Comparison of ENCODE assay signal across 1 cellular context in genomic region chr3:4533489-4534443, GRCh38.
A peak's percentile ranks its signal among the peaks of the same experiment; 100 is the strongest.
TF ChIP-seq lines count a peak whose summit lies in the region.

No MANE protein-coding gene starts in this region.

TF ChIP-seq in K562, 482 proteins besides CTCF, POLR2A, EP300 and RAD21 (continued from another document and continues in another):
- TF ChIP-seq ATF6 (CRISPR knock-in tag; IDR thresholded peaks at IDR 0.05) (0 out of 2 replicates have a peak, but pooled peaks have one; percentile 52), CBX3 (IDR thresholded peaks at IDR 0.05; ENCODE audit: borderline replicate concordance in 1 of 2, low read length in 2 of 2) (peak in 1 of 2 experiments; percentile 78; a peak in 2 of 3 replicates), CBX8 (IDR thresholded peaks at IDR 0.05; ENCODE audit: borderline replicate concordance, extremely low read depth, low read depth, low read length, poor library complexity, severe bottlenecking) (no peak), E2F1 (CRISPR knock-in tag; IDR thresholded peaks at IDR 0.05) (no peak), PPARD (CRISPR knock-in tag; IDR thresholded peaks at IDR 0.05) (no peak), HDAC2 (IDR thresholded peaks at IDR 0.05) (peak; percentile 91), SRSF9 (IDR thresholded peaks at IDR 0.05; ENCODE audit: borderline replicate concordance, low read depth, low read length) (no peak), BHLHE40 (IDR thresholded peaks at IDR 0.05; ENCODE audit: low read length) (peak; percentile 88), NEUROD1 (IDR thresholded peaks at IDR 0.05; ENCODE audit: borderline replicate concordance, low read depth, low read length, partially characterized antibody) (peak; percentile 89), BCOR (IDR thresholded peaks at IDR 0.05) (peak; percentile 82), IRF2 (CRISPR knock-in tag; IDR thresholded peaks at IDR 0.05) (no peak), ESRRA (IDR thresholded peaks at IDR 0.05; ENCODE audit: borderline replicate concordance, low read depth) (peak; percentile 51; the same call in 1 of the 2 replicates), NFE2L1 (tag; IDR thresholded peaks at IDR 0.05; ENCODE audit: borderline replicate concordance, low read depth) (0 out of 2 replicates have a peak, but pooled peaks have one; percentile 19), SMAD2 (IDR thresholded peaks at IDR 0.05; ENCODE audit: low read depth, low read length) (no peak), NRF1 (conservative IDR thresholded peaks at IDR 0.05 in 1 of 2, IDR thresholded peaks at IDR 0.05 in 1 of 2) (0 out of 4 replicates have a peak, but pooled peaks of 1 of the 2 experiments have one; percentile 20), ZNF175 (CRISPR knock-in tag; IDR thresholded peaks at IDR 0.05; ENCODE audit: low read depth) (peak; percentile 93), TARDBP (IDR thresholded peaks at IDR 0.05) (0 out of 2 replicates have a peak, but pooled peaks have one; percentile 71), ZBED1 (IDR thresholded peaks at IDR 0.05) (0 out of 2 replicates have a peak, but pooled peaks have one; percentile 70), MTA3 (IDR thresholded peaks at IDR 0.05; ENCODE audit: borderline replicate concordance) (peak; percentile 89), MAX (CRISPR knock-in tag; IDR thresholded peaks at IDR 0.05) (0 out of 2 replicates have a peak, but pooled peaks have one; percentile 12), ZNF217 (CRISPR knock-in tag; IDR thresholded peaks at IDR 0.05) (no peak), HMGN3 (IDR thresholded peaks at IDR 0.05; ENCODE audit: borderline replicate concordance, extremely low read depth, insufficient read length, low read depth, low read length) (peak; percentile 98), ETV6 (IDR thresholded peaks at IDR 0.05; ENCODE audit: borderline replicate concordance in 1 of 2, low read depth in 2 of 2, low read length in 1 of 2) (peak; percentile 60 to 80; a peak in 3 of 4 replicates), ETV6 (CRISPR knock-in tag; IDR thresholded peaks at IDR 0.05; ENCODE audit: borderline replicate concordance) (no peak), ZNF239 (CRISPR knock-in tag; IDR thresholded peaks at IDR 0.05) (peak; percentile 88), CEBPG (CRISPR knock-in tag; IDR thresholded peaks at IDR 0.05) (0 out of 2 replicates have a peak, but pooled peaks have one; percentile 37), CEBPG (tag; conservative IDR thresholded peaks at IDR 0.05 in 1 of 2, IDR thresholded peaks at IDR 0.05 in 1 of 2) (0 out of 4 replicates have a peak, but pooled peaks of 1 of the 2 experiments have one; percentile 20), NR3C1 (CRISPR knock-in tag; IDR thresholded peaks at IDR 0.05) (no peak), NCOA2 (IDR thresholded peaks at IDR 0.05; ENCODE audit: partially characterized antibody in 2 of 2) (no peak), PHF20 (IDR thresholded peaks at IDR 0.05; ENCODE audit: partially characterized antibody) (no peak), NR2C1 (IDR thresholded peaks at IDR 0.05) (peak; percentile 46; the same call in 1 of the 2 replicates), NR2C1 (tag; IDR thresholded peaks at IDR 0.05) (0 out of 2 replicates have a peak, but pooled peaks have one; percentile 18), GATAD2A (IDR thresholded peaks at IDR 0.05) (peak; percentile 98), RFX1 (IDR thresholded peaks at IDR 0.05) (no peak), GTF2A2 (tag; IDR thresholded peaks at IDR 0.05) (no peak), ARNT (IDR thresholded peaks at IDR 0.05) (peak; percentile 37 to 95; a peak in 2 of 4 replicates), MBD2 (IDR thresholded peaks at IDR 0.05; ENCODE audit: borderline replicate concordance, low read depth) (peak; percentile 67; the same call in 1 of the 2 replicates), TRIM28 (IDR thresholded peaks at IDR 0.05) (peak; percentile 13; the same call in 1 of the 2 replicates), ETV5 (CRISPR knock-in tag; IDR thresholded peaks at IDR 0.05; ENCODE audit: low read depth) (peak; percentile 97), L3MBTL2 (IDR thresholded peaks at IDR 0.05) (peak; percentile 62)
- TF ChIP-seq, protein P1, sequence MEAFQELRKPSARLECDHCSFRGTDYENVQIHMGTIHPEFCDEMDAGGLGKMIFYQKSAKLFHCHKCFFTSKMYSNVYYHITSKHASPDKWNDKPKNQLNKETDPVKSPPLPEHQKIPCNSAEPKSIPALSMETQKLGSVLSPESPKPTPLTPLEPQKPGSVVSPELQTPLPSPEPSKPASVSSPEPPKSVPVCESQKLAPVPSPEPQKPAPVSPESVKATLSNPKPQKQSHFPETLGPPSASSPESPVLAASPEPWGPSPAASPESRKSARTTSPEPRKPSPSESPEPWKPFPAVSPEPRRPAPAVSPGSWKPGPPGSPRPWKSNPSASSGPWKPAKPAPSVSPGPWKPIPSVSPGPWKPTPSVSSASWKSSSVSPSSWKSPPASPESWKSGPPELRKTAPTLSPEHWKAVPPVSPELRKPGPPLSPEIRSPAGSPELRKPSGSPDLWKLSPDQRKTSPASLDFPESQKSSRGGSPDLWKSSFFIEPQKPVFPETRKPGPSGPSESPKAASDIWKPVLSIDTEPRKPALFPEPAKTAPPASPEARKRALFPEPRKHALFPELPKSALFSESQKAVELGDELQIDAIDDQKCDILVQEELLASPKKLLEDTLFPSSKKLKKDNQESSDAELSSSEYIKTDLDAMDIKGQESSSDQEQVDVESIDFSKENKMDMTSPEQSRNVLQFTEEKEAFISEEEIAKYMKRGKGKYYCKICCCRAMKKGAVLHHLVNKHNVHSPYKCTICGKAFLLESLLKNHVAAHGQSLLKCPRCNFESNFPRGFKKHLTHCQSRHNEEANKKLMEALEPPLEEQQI (IDR thresholded peaks at IDR 0.05) = 0 out of 2 replicates have a peak, but pooled peaks have one; percentile 31
- TF ChIP-seq, protein P2, sequence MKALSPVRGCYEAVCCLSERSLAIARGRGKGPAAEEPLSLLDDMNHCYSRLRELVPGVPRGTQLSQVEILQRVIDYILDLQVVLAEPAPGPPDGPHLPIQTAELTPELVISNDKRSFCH (CRISPR knock-in tag; IDR thresholded peaks at IDR 0.05) = no peak
- TF ChIP-seq, protein P2 (tag; IDR thresholded peaks at IDR 0.05) = peak; percentile 57
- TF ChIP-seq, protein P3, sequence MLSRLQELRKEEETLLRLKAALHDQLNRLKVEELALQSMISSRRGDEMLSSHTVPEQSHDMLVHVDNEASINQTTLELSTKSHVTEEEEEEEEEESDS (CRISPR knock-in tag; IDR thresholded peaks at IDR 0.05) = no peak
- TF ChIP-seq, protein P4, sequence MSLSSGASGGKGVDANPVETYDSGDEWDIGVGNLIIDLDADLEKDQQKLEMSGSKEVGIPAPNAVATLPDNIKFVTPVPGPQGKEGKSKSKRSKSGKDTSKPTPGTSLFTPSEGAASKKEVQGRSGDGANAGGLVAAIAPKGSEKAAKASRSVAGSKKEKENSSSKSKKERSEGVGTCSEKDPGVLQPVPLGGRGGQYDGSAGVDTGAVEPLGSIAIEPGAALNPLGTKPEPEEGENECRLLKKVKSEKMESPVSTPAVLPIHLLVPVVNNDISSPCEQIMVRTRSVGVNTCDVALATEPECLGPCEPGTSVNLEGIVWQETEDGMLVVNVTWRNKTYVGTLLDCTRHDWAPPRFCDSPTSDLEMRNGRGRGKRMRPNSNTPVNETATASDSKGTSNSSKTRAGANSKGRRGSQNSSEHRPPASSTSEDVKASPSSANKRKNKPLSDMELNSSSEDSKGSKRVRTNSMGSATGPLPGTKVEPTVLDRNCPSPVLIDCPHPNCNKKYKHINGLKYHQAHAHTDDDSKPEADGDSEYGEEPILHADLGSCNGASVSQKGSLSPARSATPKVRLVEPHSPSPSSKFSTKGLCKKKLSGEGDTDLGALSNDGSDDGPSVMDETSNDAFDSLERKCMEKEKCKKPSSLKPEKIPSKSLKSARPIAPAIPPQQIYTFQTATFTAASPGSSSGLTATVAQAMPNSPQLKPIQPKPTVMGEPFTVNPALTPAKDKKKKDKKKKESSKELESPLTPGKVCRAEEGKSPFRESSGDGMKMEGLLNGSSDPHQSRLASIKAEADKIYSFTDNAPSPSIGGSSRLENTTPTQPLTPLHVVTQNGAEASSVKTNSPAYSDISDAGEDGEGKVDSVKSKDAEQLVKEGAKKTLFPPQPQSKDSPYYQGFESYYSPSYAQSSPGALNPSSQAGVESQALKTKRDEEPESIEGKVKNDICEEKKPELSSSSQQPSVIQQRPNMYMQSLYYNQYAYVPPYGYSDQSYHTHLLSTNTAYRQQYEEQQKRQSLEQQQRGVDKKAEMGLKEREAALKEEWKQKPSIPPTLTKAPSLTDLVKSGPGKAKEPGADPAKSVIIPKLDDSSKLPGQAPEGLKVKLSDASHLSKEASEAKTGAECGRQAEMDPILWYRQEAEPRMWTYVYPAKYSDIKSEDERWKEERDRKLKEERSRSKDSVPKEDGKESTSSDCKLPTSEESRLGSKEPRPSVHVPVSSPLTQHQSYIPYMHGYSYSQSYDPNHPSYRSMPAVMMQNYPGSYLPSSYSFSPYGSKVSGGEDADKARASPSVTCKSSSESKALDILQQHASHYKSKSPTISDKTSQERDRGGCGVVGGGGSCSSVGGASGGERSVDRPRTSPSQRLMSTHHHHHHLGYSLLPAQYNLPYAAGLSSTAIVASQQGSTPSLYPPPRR (CRISPR knock-in tag; IDR thresholded peaks at IDR 0.05; ENCODE audit: borderline replicate concordance) = 0 out of 2 replicates have a peak, but pooled peaks have one; percentile 81
- TF ChIP-seq, protein P5, sequence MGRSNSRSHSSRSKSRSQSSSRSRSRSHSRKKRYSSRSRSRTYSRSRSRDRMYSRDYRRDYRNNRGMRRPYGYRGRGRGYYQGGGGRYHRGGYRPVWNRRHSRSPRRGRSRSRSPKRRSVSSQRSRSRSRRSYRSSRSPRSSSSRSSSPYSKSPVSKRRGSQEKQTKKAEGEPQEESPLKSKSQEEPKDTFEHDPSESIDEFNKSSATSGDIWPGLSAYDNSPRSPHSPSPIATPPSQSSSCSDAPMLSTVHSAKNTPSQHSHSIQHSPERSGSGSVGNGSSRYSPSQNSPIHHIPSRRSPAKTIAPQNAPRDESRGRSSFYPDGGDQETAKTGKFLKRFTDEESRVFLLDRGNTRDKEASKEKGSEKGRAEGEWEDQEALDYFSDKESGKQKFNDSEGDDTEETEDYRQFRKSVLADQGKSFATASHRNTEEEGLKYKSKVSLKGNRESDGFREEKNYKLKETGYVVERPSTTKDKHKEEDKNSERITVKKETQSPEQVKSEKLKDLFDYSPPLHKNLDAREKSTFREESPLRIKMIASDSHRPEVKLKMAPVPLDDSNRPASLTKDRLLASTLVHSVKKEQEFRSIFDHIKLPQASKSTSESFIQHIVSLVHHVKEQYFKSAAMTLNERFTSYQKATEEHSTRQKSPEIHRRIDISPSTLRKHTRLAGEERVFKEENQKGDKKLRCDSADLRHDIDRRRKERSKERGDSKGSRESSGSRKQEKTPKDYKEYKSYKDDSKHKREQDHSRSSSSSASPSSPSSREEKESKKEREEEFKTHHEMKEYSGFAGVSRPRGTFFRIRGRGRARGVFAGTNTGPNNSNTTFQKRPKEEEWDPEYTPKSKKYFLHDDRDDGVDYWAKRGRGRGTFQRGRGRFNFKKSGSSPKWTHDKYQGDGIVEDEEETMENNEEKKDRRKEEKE (IDR thresholded peaks at IDR 0.05; ENCODE audit: borderline replicate concordance in 1 of 2, control insufficient read depth in 1 of 2, low read depth in 2 of 2, low read length in 1 of 2) = no peak
- TF ChIP-seq, protein P6, sequence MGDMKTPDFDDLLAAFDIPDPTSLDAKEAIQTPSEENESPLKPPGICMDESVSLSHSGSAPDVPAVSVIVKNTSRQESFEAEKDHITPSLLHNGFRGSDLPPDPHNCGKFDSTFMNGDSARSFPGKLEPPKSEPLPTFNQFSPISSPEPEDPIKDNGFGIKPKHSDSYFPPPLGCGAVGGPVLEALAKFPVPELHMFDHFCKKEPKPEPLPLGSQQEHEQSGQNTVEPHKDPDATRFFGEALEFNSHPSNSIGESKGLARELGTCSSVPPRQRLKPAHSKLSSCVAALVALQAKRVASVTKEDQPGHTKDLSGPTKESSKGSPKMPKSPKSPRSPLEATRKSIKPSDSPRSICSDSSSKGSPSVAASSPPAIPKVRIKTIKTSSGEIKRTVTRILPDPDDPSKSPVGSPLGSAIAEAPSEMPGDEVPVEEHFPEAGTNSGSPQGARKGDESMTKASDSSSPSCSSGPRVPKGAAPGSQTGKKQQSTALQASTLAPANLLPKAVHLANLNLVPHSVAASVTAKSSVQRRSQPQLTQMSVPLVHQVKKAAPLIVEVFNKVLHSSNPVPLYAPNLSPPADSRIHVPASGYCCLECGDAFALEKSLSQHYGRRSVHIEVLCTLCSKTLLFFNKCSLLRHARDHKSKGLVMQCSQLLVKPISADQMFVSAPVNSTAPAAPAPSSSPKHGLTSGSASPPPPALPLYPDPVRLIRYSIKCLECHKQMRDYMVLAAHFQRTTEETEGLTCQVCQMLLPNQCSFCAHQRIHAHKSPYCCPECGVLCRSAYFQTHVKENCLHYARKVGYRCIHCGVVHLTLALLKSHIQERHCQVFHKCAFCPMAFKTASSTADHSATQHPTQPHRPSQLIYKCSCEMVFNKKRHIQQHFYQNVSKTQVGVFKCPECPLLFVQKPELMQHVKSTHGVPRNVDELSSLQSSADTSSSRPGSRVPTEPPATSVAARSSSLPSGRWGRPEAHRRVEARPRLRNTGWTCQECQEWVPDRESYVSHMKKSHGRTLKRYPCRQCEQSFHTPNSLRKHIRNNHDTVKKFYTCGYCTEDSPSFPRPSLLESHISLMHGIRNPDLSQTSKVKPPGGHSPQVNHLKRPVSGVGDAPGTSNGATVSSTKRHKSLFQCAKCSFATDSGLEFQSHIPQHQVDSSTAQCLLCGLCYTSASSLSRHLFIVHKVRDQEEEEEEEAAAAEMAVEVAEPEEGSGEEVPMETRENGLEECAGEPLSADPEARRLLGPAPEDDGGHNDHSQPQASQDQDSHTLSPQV (IDR thresholded peaks at IDR 0.05) = peak; percentile 81
